19 cellular contexts compared by ENCODE assay signal in genomic region chr5:168713051-168713450, GRCh38.
DNase-seq lines count a peak whose midpoint lies in the region; ATAC-seq lines count a peak whose summit lies in the region.
"Had no signal": no experiment of that assay in that cellular context is flagged by ENCODE, and none has a peak within 500 bp of the region (broad histone marks: within the 10 kb centered on the region; RNA-seq: fewer than 3 reads in every experiment).

No MANE protein-coding gene starts in this region.

- H3K4me1 ChIP-seq in SJSA1 (replicated peaks) = peaks cover 48% of the 10 kb centered on the region
- peaks cover 8 to 11% of the 10 kb centered on the region in 2 experiments for H3K4me1 ChIP-seq in trophoblast cell (ENCODE audit: control insufficient read depth in 1 of 2, insufficient read depth in 2 of 2, low read length in 2 of 2)
- H3K4me1 ChIP-seq: adrenal gland, Caco-2 had no signal

- H2AFZ ChIP-seq in trophoblast cell (ENCODE audit: insufficient read depth, low read length, poor library complexity) = no peak overlapping the region

- no peak for ATAC-seq in GM19395 (IDR thresholded peaks at IDR 0.05; ENCODE audit: unreplicated experiment)
- ATAC-seq in HG02571 (IDR thresholded peaks at IDR 0.05; ENCODE audit: unreplicated experiment) = no peak
- ATAC-seq: activated T-helper 17 cell treated with anti-CD3 and anti-CD28 coated beads, Interleukin-2, amount 50 U/mL, for 72 hours; left colon; mucosa of descending colon had no signal

- H2BK12ac ChIP-seq in trophoblast cell (ENCODE audit: low read length) = peak overlapping the region; percentile 67

- WGBS in trophoblast cell (ENCODE audit: extremely low coverage, insufficient coverage, insufficient read length) = no CpG with 5 or more reads among the region's 10 CpGs

- no peak overlapping the region for H3K18ac ChIP-seq in trophoblast cell (ENCODE audit: low read length)

- H2BK120ac ChIP-seq in trophoblast cell (ENCODE audit: insufficient read depth, low read length, poor library complexity) = peak overlapping the region; percentile 7

- H3K27me3 ChIP-seq in SJSA1 (replicated peaks) = no peaks in the 10 kb centered on the region
- no peaks in the 10 kb centered on the region for H3K27me3 ChIP-seq in trophoblast cell (ENCODE audit: insufficient read depth, low read length)
- H3K27me3 ChIP-seq: adrenal gland, vagina had no signal

- H4K12ac ChIP-seq in trophoblast cell (ENCODE audit: low read depth, low read length) = no peak overlapping the region

- no peak overlapping the region for H3K14ac ChIP-seq in trophoblast cell (ENCODE audit: low read length)

- H3K9me3 ChIP-seq in SJSA1 (replicated peaks) (no peaks in the 10 kb centered on the region), trophoblast cell (ENCODE audit: insufficient read depth, low read depth, low read length) (no peaks in the 10 kb centered on the region)
- H3K9me3 ChIP-seq: adrenal gland, Caco-2, mucosa of descending colon, vagina had no signal

- no peaks in the 10 kb centered on the region for H3K79me1 ChIP-seq in trophoblast cell (ENCODE audit: low read length)

- H3K27ac ChIP-seq in SJSA1 = peak overlapping the region; percentile 85
- peak overlapping the region; percentile 89 for H3K27ac ChIP-seq in epithelial cell of prostate
- H3K27ac ChIP-seq in trophoblast cell (ENCODE audit: low read depth, low read length) = peak overlapping the region; percentile 26
- H3K27ac ChIP-seq: vagina had no signal

- no peak overlapping the region for H3K4me3 ChIP-seq in SJSA1
- no peak overlapping the region for H3K4me3 ChIP-seq in trophoblast cell (ENCODE audit: low read depth, low read length)
- H3K4me3 ChIP-seq: adrenal gland, mucosa of descending colon, vagina had no signal

- H3K36me3 ChIP-seq in SJSA1 (0 out of 2 replicates have a peak, but pooled peaks cover 7% of the 10 kb centered on the region), trophoblast cell (ENCODE audit: control insufficient read depth in 1 of 2, insufficient read depth in 2 of 2, low read length in 2 of 2) (peaks cover 8 to 11% of the 10 kb centered on the region in 2 experiments)
- H3K36me3 ChIP-seq: adrenal gland, vagina had no signal

- H2AK5ac ChIP-seq in trophoblast cell (ENCODE audit: low read length) = no peak overlapping the region

- H4K91ac ChIP-seq in trophoblast cell (ENCODE audit: low read depth, low read length) = peak overlapping the region; percentile 28

- no peak overlapping the region for H3K9ac ChIP-seq in trophoblast cell (ENCODE audit: low read length)

- H4K8ac ChIP-seq in trophoblast cell (ENCODE audit: low read depth, low read length) = no peak overlapping the region

- DNase-seq in DMS79 treated with DMSO at 0.1 percent for 48 hours (lab: John Stamatoyannopoulos, UW) = peak; percentile 53
- peak in 1 of 2 experiments; percentile 58 for DNase-seq in SJSA1 (ENCODE audit: low read depth in 1 of 2, low spot score in 2 of 2)
- peak; percentile 6 for DNase-seq in epithelial cell of prostate (ENCODE audit: low read depth, low spot score)
- DNase-seq in trophoblast cell = no peak
- no peak for DNase-seq in SW480 (ENCODE audit: low spot score)
- no peak for DNase-seq in DMS 273 (lab: John Stamatoyannopoulos, UW; ENCODE audit: unreplicated experiment)
- DNase-seq: activated CD4-positive, CD25-positive, alpha-beta regulatory T cell treated with anti-CD3 and anti-CD28 coated beads, Interleukin-2, amount 50 U/mL, for 72 hours; Caco-2; left colon; mucosa of descending colon; NCI-H1417 treated with DMSO at 0.1 percent for 48 hours; NCI-H2171 treated with DMSO at 0.1 percent for 48 hours; NCI-H748 treated with DMSO at 0.1 percent for 48 hours; T-helper 9 cell had no signal

- no peak overlapping the region for H2BK5ac ChIP-seq in trophoblast cell (ENCODE audit: low read depth, low read length, poor library complexity)

- H3K23ac ChIP-seq in trophoblast cell (ENCODE audit: low read length) = no peak overlapping the region

- peak overlapping the region; percentile 4 for H3K4me2 ChIP-seq in trophoblast cell (ENCODE audit: low read length)

- H3K79me2 ChIP-seq in trophoblast cell (ENCODE audit: control insufficient read depth, insufficient read depth, low read length, poor library complexity) = no peaks in the 10 kb centered on the region

- no peak overlapping the region for H3K4ac ChIP-seq in trophoblast cell (ENCODE audit: low read depth, low read length)

Comparison
In these comparisons a context has a peak if more than half of its experiments do, and no peak if none do; other contexts are left out.
1. DNase-seq: peak in DMS79 treated with DMSO at 0.1 percent for 48 hours (single experiment) and epithelial cell of prostate (single experiment); none in trophoblast cell (0 of 2), SW480 (single experiment) and DMS 273 (single experiment).
2. H3K27ac ChIP-seq: peak in every context shown above with its lines; median percentile 89 in epithelial cell of prostate; 85 in SJSA1; 26 in trophoblast cell.